In genomic region chr1:55217226-55217996, GRCh38 we compare ENCODE assay signal across 1 cellular context.
TF ChIP-seq lines count a peak whose summit lies in the region.

No MANE protein-coding gene starts in this region.

TF ChIP-seq in K562, 482 proteins besides CTCF, POLR2A, EP300 and RAD21 (continued from another document and continues in another):
- TF ChIP-seq UBTF (IDR thresholded peaks at IDR 0.05; ENCODE audit: borderline replicate concordance in 1 of 2, low read depth in 2 of 2, low read length in 2 of 2) = no peak
- no peak for TF ChIP-seq NR2C1 (IDR thresholded peaks at IDR 0.05)
- TF ChIP-seq NR2C1 (tag; IDR thresholded peaks at IDR 0.05) = no peak
- TF ChIP-seq, protein P1, sequence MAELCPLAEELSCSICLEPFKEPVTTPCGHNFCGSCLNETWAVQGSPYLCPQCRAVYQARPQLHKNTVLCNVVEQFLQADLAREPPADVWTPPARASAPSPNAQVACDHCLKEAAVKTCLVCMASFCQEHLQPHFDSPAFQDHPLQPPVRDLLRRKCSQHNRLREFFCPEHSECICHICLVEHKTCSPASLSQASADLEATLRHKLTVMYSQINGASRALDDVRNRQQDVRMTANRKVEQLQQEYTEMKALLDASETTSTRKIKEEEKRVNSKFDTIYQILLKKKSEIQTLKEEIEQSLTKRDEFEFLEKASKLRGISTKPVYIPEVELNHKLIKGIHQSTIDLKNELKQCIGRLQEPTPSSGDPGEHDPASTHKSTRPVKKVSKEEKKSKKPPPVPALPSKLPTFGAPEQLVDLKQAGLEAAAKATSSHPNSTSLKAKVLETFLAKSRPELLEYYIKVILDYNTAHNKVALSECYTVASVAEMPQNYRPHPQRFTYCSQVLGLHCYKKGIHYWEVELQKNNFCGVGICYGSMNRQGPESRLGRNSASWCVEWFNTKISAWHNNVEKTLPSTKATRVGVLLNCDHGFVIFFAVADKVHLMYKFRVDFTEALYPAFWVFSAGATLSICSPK (IDR thresholded peaks at IDR 0.05; ENCODE audit: borderline replicate concordance) = no peak
- TF ChIP-seq, protein P2, sequence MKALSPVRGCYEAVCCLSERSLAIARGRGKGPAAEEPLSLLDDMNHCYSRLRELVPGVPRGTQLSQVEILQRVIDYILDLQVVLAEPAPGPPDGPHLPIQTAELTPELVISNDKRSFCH (CRISPR knock-in tag; IDR thresholded peaks at IDR 0.05) = no peak
- TF ChIP-seq, protein P2 (tag; IDR thresholded peaks at IDR 0.05) = no peak
- no peak; a peak in 1 of 4 replicates for TF ChIP-seq HDAC1 (IDR thresholded peaks at IDR 0.05)
- no peak for TF ChIP-seq CSDE1 (IDR thresholded peaks at IDR 0.05)
- no peak for TF ChIP-seq SLC30A9 (CRISPR knock-in tag; IDR thresholded peaks at IDR 0.05)
- peak; percentile 37 for TF ChIP-seq MEIS2 (IDR thresholded peaks at IDR 0.05; ENCODE audit: partially characterized antibody)
- no peak for TF ChIP-seq PML (IDR thresholded peaks at IDR 0.05; ENCODE audit: low read length)
- TF ChIP-seq, protein P3, sequence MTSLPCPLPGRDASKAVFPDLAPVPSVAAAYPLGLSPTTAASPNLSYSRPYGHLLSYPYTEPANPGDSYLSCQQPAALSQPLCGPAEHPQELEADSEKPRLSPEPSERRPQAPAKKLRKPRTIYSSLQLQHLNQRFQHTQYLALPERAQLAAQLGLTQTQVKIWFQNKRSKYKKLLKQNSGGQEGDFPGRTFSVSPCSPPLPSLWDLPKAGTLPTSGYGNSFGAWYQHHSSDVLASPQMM (CRISPR knock-in tag; IDR thresholded peaks at IDR 0.05) = no peak
- TF ChIP-seq DACH1 (IDR thresholded peaks at IDR 0.05; ENCODE audit: partially characterized antibody) = no peak
- TF ChIP-seq IFI16 (CRISPR knock-in tag; IDR thresholded peaks at IDR 0.05) = no peak
- TF ChIP-seq NELFE (IDR thresholded peaks at IDR 0.05; ENCODE audit: insufficient read depth, insufficient read length) = no peak
- TF ChIP-seq, protein P4, sequence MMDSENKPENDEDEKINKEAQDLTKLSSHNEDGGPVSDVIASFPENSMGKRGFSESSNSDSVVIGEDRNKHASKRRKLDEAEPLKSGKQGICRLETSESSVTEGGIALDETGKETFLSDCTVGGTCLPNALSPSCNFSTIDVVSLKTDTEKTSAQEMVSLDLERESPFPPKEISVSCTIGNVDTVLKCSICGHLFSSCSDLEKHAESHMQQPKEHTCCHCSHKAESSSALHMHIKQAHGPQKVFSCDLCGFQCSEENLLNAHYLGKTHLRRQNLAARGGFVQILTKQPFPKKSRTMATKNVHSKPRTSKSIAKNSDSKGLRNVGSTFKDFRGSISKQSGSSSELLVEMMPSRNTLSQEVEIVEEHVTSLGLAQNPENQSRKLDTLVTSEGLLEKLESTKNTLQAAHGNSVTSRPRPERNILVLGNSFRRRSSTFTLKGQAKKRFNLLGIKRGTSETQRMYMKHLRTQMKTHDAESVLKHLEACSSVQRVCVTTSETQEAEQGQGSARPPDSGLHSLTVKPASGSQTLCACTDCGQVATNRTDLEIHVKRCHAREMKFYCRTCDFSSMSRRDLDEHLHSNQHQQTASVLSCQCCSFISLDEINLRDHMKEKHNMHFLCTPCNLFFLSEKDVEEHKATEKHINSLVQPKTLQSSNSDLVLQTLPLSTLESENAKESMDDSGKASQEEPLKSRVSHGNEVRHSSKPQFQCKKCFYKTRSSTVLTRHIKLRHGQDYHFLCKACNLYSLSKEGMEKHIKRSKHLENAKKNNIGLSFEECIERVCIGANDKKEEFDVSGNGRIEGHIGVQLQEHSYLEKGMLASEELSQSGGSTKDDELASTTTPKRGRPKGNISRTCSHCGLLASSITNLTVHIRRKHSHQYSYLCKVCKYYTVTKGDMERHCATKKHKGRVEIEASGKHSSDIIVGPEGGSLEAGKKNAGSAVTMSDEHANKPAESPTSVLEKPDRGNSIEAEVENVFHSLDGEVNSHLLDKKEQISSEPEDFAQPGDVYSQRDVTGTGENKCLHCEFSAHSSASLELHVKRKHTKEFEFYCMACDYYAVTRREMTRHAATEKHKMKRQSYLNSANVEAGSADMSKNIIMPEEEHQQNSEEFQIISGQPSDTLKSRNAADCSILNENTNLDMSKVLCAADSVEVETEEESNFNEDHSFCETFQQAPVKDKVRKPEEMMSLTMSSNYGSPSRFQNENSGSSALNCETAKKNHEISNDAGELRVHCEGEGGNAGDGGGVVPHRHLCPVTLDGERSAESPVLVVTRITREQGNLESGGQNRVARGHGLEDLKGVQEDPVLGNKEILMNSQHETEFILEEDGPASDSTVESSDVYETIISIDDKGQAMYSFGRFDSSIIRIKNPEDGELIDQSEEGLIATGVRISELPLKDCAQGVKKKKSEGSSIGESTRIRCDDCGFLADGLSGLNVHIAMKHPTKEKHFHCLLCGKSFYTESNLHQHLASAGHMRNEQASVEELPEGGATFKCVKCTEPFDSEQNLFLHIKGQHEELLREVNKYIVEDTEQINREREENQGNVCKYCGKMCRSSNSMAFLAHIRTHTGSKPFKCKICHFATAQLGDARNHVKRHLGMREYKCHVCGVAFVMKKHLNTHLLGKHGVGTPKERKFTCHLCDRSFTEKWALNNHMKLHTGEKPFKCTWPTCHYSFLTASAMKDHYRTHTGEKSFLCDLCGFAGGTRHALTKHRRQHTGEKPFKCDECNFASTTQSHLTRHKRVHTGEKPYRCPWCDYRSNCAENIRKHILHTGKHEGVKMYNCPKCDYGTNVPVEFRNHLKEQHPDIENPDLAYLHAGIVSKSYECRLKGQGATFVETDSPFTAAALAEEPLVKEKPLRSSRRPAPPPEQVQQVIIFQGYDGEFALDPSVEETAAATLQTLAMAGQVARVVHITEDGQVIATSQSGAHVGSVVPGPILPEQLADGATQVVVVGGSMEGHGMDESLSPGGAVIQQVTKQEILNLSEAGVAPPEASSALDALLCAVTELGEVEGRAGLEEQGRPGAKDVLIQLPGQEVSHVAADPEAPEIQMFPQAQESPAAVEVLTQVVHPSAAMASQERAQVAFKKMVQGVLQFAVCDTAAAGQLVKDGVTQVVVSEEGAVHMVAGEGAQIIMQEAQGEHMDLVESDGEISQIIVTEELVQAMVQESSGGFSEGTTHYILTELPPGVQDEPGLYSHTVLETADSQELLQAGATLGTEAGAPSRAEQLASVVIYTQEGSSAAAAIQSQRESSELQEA (IDR thresholded peaks at IDR 0.05; ENCODE audit: low read depth) = no peak
- TF ChIP-seq, protein P5, sequence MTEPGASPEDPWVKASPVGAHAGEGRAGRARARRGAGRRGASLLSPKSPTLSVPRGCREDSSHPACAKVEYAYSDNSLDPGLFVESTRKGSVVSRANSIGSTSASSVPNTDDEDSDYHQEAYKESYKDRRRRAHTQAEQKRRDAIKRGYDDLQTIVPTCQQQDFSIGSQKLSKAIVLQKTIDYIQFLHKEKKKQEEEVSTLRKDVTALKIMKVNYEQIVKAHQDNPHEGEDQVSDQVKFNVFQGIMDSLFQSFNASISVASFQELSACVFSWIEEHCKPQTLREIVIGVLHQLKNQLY (CRISPR knock-in tag; conservative IDR thresholded peaks at IDR 0.05) = no peak
- no peak for TF ChIP-seq ZBTB26 (CRISPR knock-in tag; IDR thresholded peaks at IDR 0.05)
- no peak for TF ChIP-seq GABPB2 (CRISPR knock-in tag; conservative IDR thresholded peaks at IDR 0.05)
- peak in 1 of 2 experiments; percentile 23; a peak in 1 of 4 replicates for TF ChIP-seq SRF (CRISPR knock-in tag; IDR thresholded peaks at IDR 0.05)
- TF ChIP-seq MTA3 (IDR thresholded peaks at IDR 0.05; ENCODE audit: borderline replicate concordance) = peak; percentile 57; the same call in 1 of the 2 replicates
- no peak for TF ChIP-seq RNF2 (IDR thresholded peaks at IDR 0.05)
- 0 out of 2 replicates have a peak, but pooled peaks have one; percentile 62 for TF ChIP-seq ETV1 (tag; conservative IDR thresholded peaks at IDR 0.05; ENCODE audit: low read depth)
- no peak for TF ChIP-seq CHD2 (IDR thresholded peaks at IDR 0.05; ENCODE audit: low read depth, low read length)
- no peak for TF ChIP-seq ZNF583 (CRISPR knock-in tag; IDR thresholded peaks at IDR 0.05)
- TF ChIP-seq, protein P6, sequence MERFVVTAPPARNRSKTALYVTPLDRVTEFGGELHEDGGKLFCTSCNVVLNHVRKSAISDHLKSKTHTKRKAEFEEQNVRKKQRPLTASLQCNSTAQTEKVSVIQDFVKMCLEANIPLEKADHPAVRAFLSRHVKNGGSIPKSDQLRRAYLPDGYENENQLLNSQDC (CRISPR knock-in tag; IDR thresholded peaks at IDR 0.05) = no peak
- TF ChIP-seq, protein P7, sequence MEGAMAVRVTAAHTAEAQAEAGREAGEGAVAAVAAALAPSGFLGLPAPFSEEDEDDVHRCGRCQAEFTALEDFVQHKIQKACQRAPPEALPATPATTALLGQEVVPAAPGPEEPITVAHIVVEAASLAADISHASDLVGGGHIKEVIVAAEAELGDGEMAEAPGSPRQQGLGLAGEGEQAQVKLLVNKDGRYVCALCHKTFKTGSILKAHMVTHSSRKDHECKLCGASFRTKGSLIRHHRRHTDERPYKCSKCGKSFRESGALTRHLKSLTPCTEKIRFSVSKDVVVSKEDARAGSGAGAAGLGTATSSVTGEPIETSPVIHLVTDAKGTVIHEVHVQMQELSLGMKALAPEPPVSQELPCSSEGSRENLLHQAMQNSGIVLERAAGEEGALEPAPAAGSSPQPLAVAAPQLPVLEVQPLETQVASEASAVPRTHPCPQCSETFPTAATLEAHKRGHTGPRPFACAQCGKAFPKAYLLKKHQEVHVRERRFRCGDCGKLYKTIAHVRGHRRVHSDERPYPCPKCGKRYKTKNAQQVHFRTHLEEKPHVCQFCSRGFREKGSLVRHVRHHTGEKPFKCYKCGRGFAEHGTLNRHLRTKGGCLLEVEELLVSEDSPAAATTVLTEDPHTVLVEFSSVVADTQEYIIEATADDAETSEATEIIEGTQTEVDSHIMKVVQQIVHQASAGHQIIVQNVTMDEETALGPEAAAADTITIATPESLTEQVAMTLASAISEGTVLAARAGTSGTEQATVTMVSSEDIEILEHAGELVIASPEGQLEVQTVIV (CRISPR knock-in tag; IDR thresholded peaks at IDR 0.05; ENCODE audit: borderline replicate concordance) = 0 out of 2 replicates have a peak, but pooled peaks have one; percentile 38
- no peak for TF ChIP-seq SREBF2 (CRISPR knock-in tag; IDR thresholded peaks at IDR 0.05)
- TF ChIP-seq DPF2 (IDR thresholded peaks at IDR 0.05) = peak; percentile 54
- no peak for TF ChIP-seq RBFOX2 (IDR thresholded peaks at IDR 0.05; ENCODE audit: low read depth, low read length)
- TF ChIP-seq HDAC6 (IDR thresholded peaks at IDR 0.05; ENCODE audit: low read depth, low read length) = no peak
- TF ChIP-seq TEAD2 (tag; IDR thresholded peaks at IDR 0.05) = no peak
- TF ChIP-seq ZBTB7A (IDR thresholded peaks at IDR 0.05; ENCODE audit: borderline replicate concordance, control insufficient read depth, low read depth, low read length) = no peak
- TF ChIP-seq GTF2E2 (tag; IDR thresholded peaks at IDR 0.05) = no peak
- TF ChIP-seq, protein P8, sequence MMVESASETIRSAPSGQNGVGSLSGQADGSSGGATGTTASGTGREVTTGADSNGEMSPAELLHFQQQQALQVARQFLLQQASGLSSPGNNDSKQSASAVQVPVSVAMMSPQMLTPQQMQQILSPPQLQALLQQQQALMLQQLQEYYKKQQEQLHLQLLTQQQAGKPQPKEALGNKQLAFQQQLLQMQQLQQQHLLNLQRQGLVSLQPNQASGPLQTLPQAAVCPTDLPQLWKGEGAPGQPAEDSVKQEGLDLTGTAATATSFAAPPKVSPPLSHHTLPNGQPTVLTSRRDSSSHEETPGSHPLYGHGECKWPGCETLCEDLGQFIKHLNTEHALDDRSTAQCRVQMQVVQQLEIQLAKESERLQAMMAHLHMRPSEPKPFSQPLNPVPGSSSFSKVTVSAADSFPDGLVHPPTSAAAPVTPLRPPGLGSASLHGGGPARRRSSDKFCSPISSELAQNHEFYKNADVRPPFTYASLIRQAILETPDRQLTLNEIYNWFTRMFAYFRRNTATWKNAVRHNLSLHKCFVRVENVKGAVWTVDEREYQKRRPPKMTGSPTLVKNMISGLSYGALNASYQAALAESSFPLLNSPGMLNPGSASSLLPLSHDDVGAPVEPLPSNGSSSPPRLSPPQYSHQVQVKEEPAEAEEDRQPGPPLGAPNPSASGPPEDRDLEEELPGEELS (CRISPR knock-in tag; IDR thresholded peaks at IDR 0.05; ENCODE audit: borderline replicate concordance) = no peak
- no peak for TF ChIP-seq SMC3 (conservative IDR thresholded peaks at IDR 0.05; ENCODE audit: insufficient read depth, low read depth, low read length)
- TF ChIP-seq XRCC3 (IDR thresholded peaks at IDR 0.05) = no peak
- TF ChIP-seq CBX3 (IDR thresholded peaks at IDR 0.05; ENCODE audit: borderline replicate concordance in 1 of 2, low read length in 2 of 2) = no peak; a peak in 1 of 3 replicates
- TF ChIP-seq FOXP1 (CRISPR knock-in tag; IDR thresholded peaks at IDR 0.05) = no peak
- no peak for TF ChIP-seq CREB1 (IDR thresholded peaks at IDR 0.05)
- TF ChIP-seq CREB1 (CRISPR knock-in tag; IDR thresholded peaks at IDR 0.05) = no peak
- TF ChIP-seq BDP1 (IDR thresholded peaks at IDR 0.05; ENCODE audit: insufficient read depth, insufficient read length) = no peak
- no peak for TF ChIP-seq MXD1 (CRISPR knock-in tag; IDR thresholded peaks at IDR 0.05; ENCODE audit: borderline replicate concordance, poor library complexity, severe bottlenecking)
- no peak for TF ChIP-seq YY1 (IDR thresholded peaks at IDR 0.05; ENCODE audit: borderline replicate concordance in 1 of 3, control insufficient read depth in 1 of 3, extremely low read depth in 1 of 3, insufficient read depth in 3 of 3, insufficient read length in 1 of 3, insufficient replicate concordance in 2 of 3, low read depth in 1 of 3, low read length in 2 of 3)
